In genomic region chr17:77546772-77547201, GRCh38 we compare ENCODE assay signal across 14 cellular contexts.
DNase-seq lines count a peak whose midpoint lies in the region; ATAC-seq and TF ChIP-seq lines count a peak whose summit lies in the region.
"Had no signal": no experiment of that assay in that cellular context is flagged by ENCODE, and none has a peak within 500 bp of the region (broad histone marks: within the 10 kb centered on the region; RNA-seq: fewer than 3 reads in every experiment).

No MANE protein-coding gene starts in this region.

- H3K9ac ChIP-seq in H9 (ENCODE audit: extremely low read depth, insufficient read length, low read length) (no peak overlapping the region), NT2/D1 (ENCODE audit: insufficient read length, low read depth) (peak overlapping the region; percentile 57), rectal smooth muscle tissue (ENCODE audit: low read length) (no peak overlapping the region)

- H3K9me3 ChIP-seq in H9 (ENCODE audit: control insufficient read depth, low read depth, low read length) (no peaks in the 10 kb centered on the region), NT2/D1 (ENCODE audit: insufficient read depth, low read length) (peaks cover 7% of the 10 kb centered on the region), right cardiac atrium (ENCODE audit: control insufficient read depth, low read length) (no peaks in the 10 kb centered on the region), right lobe of liver (no peaks in the 10 kb centered on the region)
- H3K9me3 ChIP-seq: SJCRH30 had no signal

- H3K4me1 ChIP-seq in H9 (ENCODE audit: insufficient read depth, low read length) (peaks cover 2% of the 10 kb centered on the region), NT2/D1 (ENCODE audit: insufficient read depth, insufficient read length) (peaks cover 15% of the 10 kb centered on the region), right cardiac atrium (ENCODE audit: control insufficient read depth, insufficient read depth, low read length) (peaks cover 4% of the 10 kb centered on the region), rectal smooth muscle tissue (ENCODE audit: control insufficient read depth, insufficient read depth, low read length) (peaks cover 5% of the 10 kb centered on the region), right lobe of liver (no peaks in the 10 kb centered on the region)
- H3K4me1 ChIP-seq: SJCRH30 had no signal

- H2BK120ac ChIP-seq in H9 (ENCODE audit: low read depth, low read length, poor library complexity, severe bottlenecking) = no peak overlapping the region

- no peak overlapping the region for H3K14ac ChIP-seq in H9 (ENCODE audit: insufficient read depth, low read length)

- intact Hi-C loops in right cardiac atrium (cut with DNase I) (loop anchor here (10.0 kb wide), 3 partner anchors 58 to 468 kb away; no protein-coding TSS in a partner anchor), right lobe of liver (cut with DNase I) (no loop called here)

- no peak overlapping the region for H2BK20ac ChIP-seq in H9 (ENCODE audit: low read depth, low read length, poor library complexity, severe bottlenecking)

- no peak overlapping the region for H2BK5ac ChIP-seq in H9 (ENCODE audit: insufficient read length, low read length)

- H3K36me3 Mint-ChIP-seq in H9 (ENCODE audit: insufficient read depth in 1 of 3, low read depth in 3 of 3) = peaks cover 0 to 5% (median 2%) of the 10 kb centered on the region in 3 experiments; a peak in 3 of 7 replicates
- H3K36me3 Mint-ChIP-seq: CD8-positive, alpha-beta memory T cell had no signal

- H4K5ac ChIP-seq in H9 (ENCODE audit: insufficient read length, low read depth, low read length) = no peak overlapping the region

- H3K27ac ChIP-seq in H9 (ENCODE audit: insufficient read length, low read depth, low read length) = no peak overlapping the region
- peak overlapping the region; percentile 42 for H3K27ac ChIP-seq in right cardiac atrium (ENCODE audit: low read length)
- H3K27ac ChIP-seq in rectal smooth muscle tissue (ENCODE audit: low read depth, low read length) = peak overlapping the region; percentile 18
- H3K27ac ChIP-seq in right lobe of liver = no peak overlapping the region
- H3K27ac ChIP-seq: SJCRH30 had no signal

- no peak overlapping the region for H2AFZ ChIP-seq in H9 (ENCODE audit: low read length)

- H4K20me1 ChIP-seq in H9 (ENCODE audit: control insufficient read depth, insufficient read depth, insufficient read length) = no peaks in the 10 kb centered on the region

- H3K27me3 ChIP-seq in H9 (ENCODE audit: insufficient read depth, low read length) (no peaks in the 10 kb centered on the region; the same call in 1 of the 2 replicates), NT2/D1 (ENCODE audit: insufficient read depth, insufficient read length) (no peaks in the 10 kb centered on the region), right cardiac atrium (ENCODE audit: control insufficient read depth, insufficient read depth) (no peaks in the 10 kb centered on the region), rectal smooth muscle tissue (ENCODE audit: control insufficient read depth, insufficient read depth, low read length) (no peaks in the 10 kb centered on the region), right lobe of liver (no peaks in the 10 kb centered on the region)

- H3K79me1 ChIP-seq in H9 (ENCODE audit: insufficient read depth, low read depth, low read length, poor library complexity, severe bottlenecking) = no peaks in the 10 kb centered on the region

- H3K23ac ChIP-seq in H9 (ENCODE audit: insufficient read length, low read depth, low read length) = no peak overlapping the region

- H3K4ac ChIP-seq in H9 (ENCODE audit: low read depth, low read length) = no peak overlapping the region

- no peak overlapping the region for H4K91ac ChIP-seq in H9 (ENCODE audit: insufficient read length, low read depth, low read length)

- no peaks in the 10 kb centered on the region for H3K23me2 ChIP-seq in H9 (ENCODE audit: insufficient read length, low read depth, low read length, poor library complexity, severe bottlenecking)

- no peak overlapping the region for H2BK12ac ChIP-seq in H9 (ENCODE audit: insufficient read length, low read depth, low read length)

- no peak overlapping the region for H3K18ac ChIP-seq in H9 (ENCODE audit: insufficient read length, low read depth, low read length)

- H4K8ac ChIP-seq in H9 (replicated peaks; ENCODE audit: insufficient read length, low read depth, low read length) = no peak overlapping the region

- H3K36me3 ChIP-seq in NT2/D1 (ENCODE audit: insufficient read depth, insufficient read length, low read length) = peaks cover 5% of the 10 kb centered on the region
- H3K36me3 ChIP-seq in rectal smooth muscle tissue (ENCODE audit: control insufficient read depth, insufficient read depth, low read length) = no peaks in the 10 kb centered on the region
- no peaks in the 10 kb centered on the region for H3K36me3 ChIP-seq in right lobe of liver
- H3K36me3 ChIP-seq: SJCRH30 had no signal

- H3K4me3 ChIP-seq in NT2/D1 (ENCODE audit: insufficient read length, low read depth) (peak overlapping the region; percentile 46), right cardiac atrium (ENCODE audit: low read length) (peak overlapping the region; percentile 35), rectal smooth muscle tissue (ENCODE audit: low read length) (peak overlapping the region; percentile 58), right lobe of liver (no peak overlapping the region)
- H3K4me3 ChIP-seq: SJCRH30 had no signal

- H3K56ac ChIP-seq in H9 (ENCODE audit: insufficient read length, low read depth, low read length) = no peak overlapping the region

- H3K4me2 ChIP-seq in H9 (ENCODE audit: insufficient read depth, insufficient read length, low read length) = peak overlapping the region; percentile 8

- H3K4me3 Mint-ChIP-seq in H9 = peak overlapping the region; percentile 17 to 57; a peak in 2 of 5 replicates
- H3K4me3 Mint-ChIP-seq: CD8-positive, alpha-beta memory T cell had no signal

- H3K4me1 Mint-ChIP-seq in H9 = peaks cover 32 to 47% of the 10 kb centered on the region in 2 experiments
- H3K4me1 Mint-ChIP-seq: CD8-positive, alpha-beta memory T cell had no signal

- H3T11ph ChIP-seq in H9 (ENCODE audit: low read length) = no peak overlapping the region

- peak in 1 of 2 donors; percentile 9 for ATAC-seq in right cardiac atrium
- ATAC-seq in GM18498 (IDR thresholded peaks at IDR 0.05; ENCODE audit: unreplicated experiment) = no peak
- no peak for ATAC-seq in right lobe of liver
- ATAC-seq: activated CD4-positive, CD25-positive, alpha-beta regulatory T cell treated with anti-CD3 and anti-CD28 coated beads, Interleukin-2, amount 50 U/mL, for 24 hours had no signal

- TF ChIP-seq CTCF in H9 (conservative IDR thresholded peaks at IDR 0.05) (peak; percentile 40; the same call in 1 of the 3 replicates), right lobe of liver (IDR thresholded peaks at IDR 0.05) (no peak)

- no peaks in the 10 kb centered on the region for H3K79me2 ChIP-seq in H9 (ENCODE audit: insufficient read depth, low read length)

- H2BK15ac ChIP-seq in H9 (ENCODE audit: low read depth, low read length) = no peak overlapping the region

- H3K27me3 Mint-ChIP-seq in H9 (ENCODE audit: low read depth) = peaks cover 27% of the 10 kb centered on the region

- DNase-seq in H9 (peak; percentile 88), NT2/D1 (ENCODE audit: low read depth, low spot score) (peak; percentile 64), right cardiac atrium (peak in 1 of 3 donors; percentile 52), right lobe of liver (no peak)
- DNase-seq in activated CD8-positive, alpha-beta memory T cell treated with anti-CD3 and anti-CD28 coated beads, Interleukin-2, amount 50 U/mL, for 4 hours = no peak
- DNase-seq in stimulated activated CD4-positive, alpha-beta T cell treated with anti-CD3 and anti-CD28 coated beads, Interleukin-12 subunit alpha, Interleukin-12 subunit beta, amount 100 ng/mL, for 4 hours = no peak
- DNase-seq: activated effector memory CD4-positive, alpha-beta T cell treated with Interleukin-2 at 50 U/mL for 16 hours; CD8-positive, alpha-beta memory T cell; HCEC 1CT; NCI-H2081 treated with DMSO at 0.1 percent for 48 hours; SJCRH30 had no signal

- no peak overlapping the region for H2AK5ac ChIP-seq in H9 (ENCODE audit: insufficient read length, low read length)

- no CpG with 5 or more reads among the region's 12 CpGs for WGBS in H9 (ENCODE audit: extremely low coverage, insufficient read length, low lambda C conversion rate)
- 27% methylated on average over 12 of the region's 12 CpGs for WGBS in right cardiac atrium
- 50% methylated on average over 3 of the region's 12 CpGs for WGBS in right lobe of liver (ENCODE audit: insufficient coverage, low coverage, low lambda C conversion rate, missing lambda C conversion rate)

- H3K9me3 Mint-ChIP-seq in H9 = peaks cover 6% of the 10 kb centered on the region in 2 experiments; a peak in 3 of 5 replicates
- H3K9me3 Mint-ChIP-seq: CD8-positive, alpha-beta memory T cell had no signal

- no peak for TF ChIP-seq POLR2A in right lobe of liver (IDR thresholded peaks at IDR 0.05)

- H3K27ac Mint-ChIP-seq in H9 = no peak overlapping the region

Comparison
In these comparisons a context has a peak if more than half of its experiments do, and no peak if none do; other contexts are left out.
1. DNase-seq: peak in H9 (single experiment) and NT2/D1 (single experiment); none in right lobe of liver (0 of 3), activated CD8-positive, alpha-beta memory T cell treated with anti-CD3 and anti-CD28 coated beads, Interleukin-2, amount 50 U/mL, for 4 hours (single experiment) and stimulated activated CD4-positive, alpha-beta T cell treated with anti-CD3 and anti-CD28 coated beads, Interleukin-12 subunit alpha, Interleukin-12 subunit beta, amount 100 ng/mL, for 4 hours (single experiment).
2. H3K27ac ChIP-seq: peak in right cardiac atrium (single experiment) and rectal smooth muscle tissue (single experiment); none in H9 (single experiment) and right lobe of liver (0 of 3).
3. H3K4me3 ChIP-seq: peak in NT2/D1 (single experiment), right cardiac atrium (single experiment) and rectal smooth muscle tissue (single experiment); none in right lobe of liver (0 of 3).
4. intact Hi-C loops: an anchor here in right cardiac atrium (10.0 kb wide); none called in right lobe of liver.